ENCODE assay signal across 20 cellular contexts in genomic region chr2:10457846-10458563, GRCh38. TPM values are rescaled to one million over a fixed set of nuclear protein-coding genes. Genes with fewer than 3 reads are reported as not detected.
A peak's percentile ranks its signal among the peaks of the same experiment; 100 is the strongest.
DNase-seq lines count a peak whose midpoint lies in the region; ATAC-seq, FAIRE-seq and TF ChIP-seq lines count a peak whose summit lies in the region.
"Had no signal": no experiment of that assay in that cellular context is flagged by ENCODE, and none has a peak within 500 bp of the region (broad histone marks: within the 10 kb centered on the region; RNA-seq: fewer than 3 reads in every experiment).

No MANE protein-coding gene starts in this region.

- in situ Hi-C loops in HepG2 (cut with HindIII; ENCODE audit: extremely low pct_ligation_motif_present, low pct_unique_long_range_greater_than_20kb), result no loop called here

- no peak overlapping the region for H3K4me3 ChIP-seq in liver (ENCODE audit: low read depth in 1 of 3, low read length in 3 of 3)
- H3K4me3 ChIP-seq in HepG2 (replicated peaks in 1 of 3; ENCODE audit: insufficient read depth in 1 of 3, low read depth in 2 of 3, low read length in 3 of 3), result no peak overlapping the region
- no peak overlapping the region for H3K4me3 ChIP-seq in body of pancreas
- H3K4me3 ChIP-seq in left ventricle myocardium inferior, result no peak overlapping the region
- H3K4me3 ChIP-seq: lung had no signal

- H3K9me3 ChIP-seq in liver (ENCODE audit: control insufficient read depth in 4 of 4, low read length in 3 of 4), result no peaks in the 10 kb centered on the region
- H3K9me3 ChIP-seq in HepG2 (ENCODE audit: low read length), result no peaks in the 10 kb centered on the region
- H3K9me3 ChIP-seq in body of pancreas, result no peaks in the 10 kb centered on the region
- no peaks in the 10 kb centered on the region for H3K9me3 ChIP-seq in left ventricle myocardium inferior (replicated peaks)

- H3K4me1 ChIP-seq in liver (ENCODE audit: control insufficient read depth in 4 of 4, insufficient read depth in 4 of 4, low read length in 3 of 4), result peaks cover 3 to 20% (median 6%) of the 10 kb centered on the region in 4 donors
- peaks cover 19% of the 10 kb centered on the region for H3K4me1 ChIP-seq in HepG2 (ENCODE audit: insufficient read depth, low read length)
- H3K4me1 ChIP-seq in body of pancreas, result peaks cover 10% of the 10 kb centered on the region
- peaks cover 26% of the 10 kb centered on the region for H3K4me1 ChIP-seq in left ventricle myocardium inferior

- no peaks in the 10 kb centered on the region for H4K20me1 ChIP-seq in HepG2 (ENCODE audit: insufficient read depth, low read length)

- WGBS in liver, result 59% methylated on average over 11 of the region's 11 CpGs
- WGBS in HepG2 (ENCODE audit: low lambda C conversion rate), result 65% methylated on average over 11 of the region's 11 CpGs
- 47 to 49% methylated on average over 11 of the region's 11 CpGs for WGBS in body of pancreas, 2 donors

- ATAC-seq in HepG2 (no peak), body of pancreas (peak; percentile 54), left lobe of liver (peak; percentile 57)
- ATAC-seq: activated T-helper 17 cell treated with anti-CD3 and anti-CD28 coated beads, Interleukin-2, amount 50 U/mL, for 72 hours had no signal

- no peak for TF ChIP-seq EP300 in HepG2 (IDR thresholded peaks at IDR 0.05; ENCODE audit: low read depth in 2 of 2, low read length in 2 of 2)
- no peak for TF ChIP-seq EP300 in HepG2 (CRISPR knock-in tag; IDR thresholded peaks at IDR 0.05; ENCODE audit: borderline replicate concordance)

- H3K36me3 ChIP-seq in liver (ENCODE audit: control insufficient read depth in 4 of 4, insufficient read depth in 3 of 4, low read depth in 1 of 4, low read length in 3 of 4) (no peaks in the 10 kb centered on the region), HepG2 (replicated peaks in 1 of 2; ENCODE audit: control insufficient read depth in 1 of 2, insufficient read depth in 2 of 2, low read length in 2 of 2) (no peaks in the 10 kb centered on the region), body of pancreas (replicated peaks in 1 of 2; ENCODE audit: insufficient read depth in 1 of 2, low read depth in 2 of 2) (no peaks in the 10 kb centered on the region), left ventricle myocardium inferior (no peaks in the 10 kb centered on the region)

- TF ChIP-seq CTCF in liver (IDR thresholded peaks at IDR 0.05; ENCODE audit: low read depth, low read length, missing input control) (no peak), HepG2 (CRISPR knock-in tag; IDR thresholded peaks at IDR 0.05) (no peak), body of pancreas (IDR thresholded peaks at IDR 0.05) (no peak), left ventricle myocardium inferior (IDR thresholded peaks at IDR 0.05; ENCODE audit: borderline replicate concordance) (no peak)

- H3K27me3 ChIP-seq in liver (ENCODE audit: control insufficient read depth in 4 of 4, insufficient read depth in 4 of 4, low read length in 3 of 4) (no peaks in the 10 kb centered on the region), HepG2 (ENCODE audit: control insufficient read depth in 1 of 2, insufficient read depth in 2 of 2, low read length in 2 of 2) (peaks cover 3 to 24% of the 10 kb centered on the region in 2 experiments; a peak in 4 of 5 replicates), body of pancreas (no peaks in the 10 kb centered on the region), left ventricle myocardium inferior (ENCODE audit: low read depth) (no peaks in the 10 kb centered on the region)

- TF ChIP-seq RAD21 in liver (IDR thresholded peaks at IDR 0.05) (peak; percentile 9 to 12), HepG2 (CRISPR knock-in tag; IDR thresholded peaks at IDR 0.05) (no peak)

- H3K4me2 ChIP-seq in HepG2 (ENCODE audit: low read depth, low read length), result no peak overlapping the region

- intact Hi-C loops in HepG2 (cut with micrococcal nuclease; ENCODE audit: unreplicated experiment), result no loop called here
- intact Hi-C loops in body of pancreas (cut with DNase I), result no loop called here
- intact Hi-C loops in left ventricle myocardium inferior (cut with micrococcal nuclease), result no loop called here

- POLR2A ChIA-PET in HepG2 (lab: Yijun Ruan, JAX), result no interaction called here

- H3K79me2 ChIP-seq in HepG2 (ENCODE audit: insufficient read depth, low read length), result no peaks in the 10 kb centered on the region

- TF ChIP-seq POLR2A in HepG2 (IDR thresholded peaks at IDR 0.05; ENCODE audit: insufficient read depth in 1 of 2, low read depth in 2 of 2, low read length in 2 of 2) (no peak), body of pancreas (IDR thresholded peaks at IDR 0.05) (no peak)

- CTCF ChIA-PET in HepG2 (lab: Yijun Ruan, JAX; ENCODE audit: low intra/inter-chr PET ratio, low total read pairs), result no interaction called here

- H3K9ac ChIP-seq in liver (ENCODE audit: low read depth in 1 of 2, low read length in 2 of 2) (no peak overlapping the region), HepG2 (ENCODE audit: insufficient read depth, low read depth, low read length) (no peak overlapping the region)

- H3K27ac ChIP-seq in liver (ENCODE audit: low read depth in 1 of 2, low read length in 2 of 2), result peak overlapping the region in 1 of 2 donors; percentile 10
- no peak overlapping the region for H3K27ac ChIP-seq in HepG2 (ENCODE audit: extremely low read length, insufficient read depth, low read length)
- H3K27ac ChIP-seq in body of pancreas, result no peak overlapping the region
- H3K27ac ChIP-seq in left ventricle myocardium inferior (replicated peaks), result no peak overlapping the region

- no peak overlapping the region for H2AFZ ChIP-seq in HepG2 (ENCODE audit: low read length)

- FAIRE-seq in HepG2 (lab: Jason Lieb, UNC), result no peak
- FAIRE-seq: endothelial cell of umbilical vein had no signal

- DNase-seq in HepG2 (ENCODE audit: low spot score), result no peak
- peak in 3 of 4 donors; percentile 47 to 51 (median 49) for DNase-seq in body of pancreas
- no peak for DNase-seq in left lobe of liver (ENCODE audit: low spot score)
- no peak for DNase-seq in activated naive CD4-positive, alpha-beta T cell treated with anti-CD3 and anti-CD28 coated beads, Interleukin-2, amount 50 U/mL, for 16 hours
- DNase-seq in left ventricle myocardium inferior, result no peak
- DNase-seq in SK-N-DZ (ENCODE audit: low spot score), result no peak
- no peak for DNase-seq in effector CD4-positive, alpha-beta T cell
- DNase-seq: activated CD4-positive, alpha-beta T cell treated with anti-CD3 and anti-CD28 coated beads, Interleukin-2, amount 50 U/mL, for 48 hours; AML-193; caudate nucleus; DMS79; NCI-H1436; NCI-H524; occipital lobe; T1000; trophoblast cell had no signal

- no TSS peak for BruUV-seq in HepG2 (replicated peaks; lab: Mats Ljungman, UMichigan)

TF ChIP-seq in liver, 16 proteins besides CTCF, POLR2A, EP300 and RAD21 (continues in another document):
- TF ChIP-seq MAX (IDR thresholded peaks at IDR 0.05) (no peak), JUND (IDR thresholded peaks at IDR 0.05) (no peak), TAF1 (conservative IDR thresholded peaks at IDR 0.05) (no peak), HNF4A (conservative IDR thresholded peaks at IDR 0.05) (no peak), EGR1 (IDR thresholded peaks at IDR 0.05; ENCODE audit: low read depth in 2 of 2) (no peak)

TF ChIP-seq in HepG2, 621 proteins besides CTCF, POLR2A, EP300 and RAD21 (continues in another document):
- TF ChIP-seq NKX3-1 (CRISPR knock-in tag; IDR thresholded peaks at IDR 0.05) (no peak), TOPORS (CRISPR knock-in tag; IDR thresholded peaks at IDR 0.05) (no peak), GZF1 (CRISPR knock-in tag; IDR thresholded peaks at IDR 0.05) (no peak), ZNF30 (CRISPR knock-in tag; IDR thresholded peaks at IDR 0.05) (no peak)

RNA-seq across cellular contexts. Expression of gene ODC1, which starts 9.9 kb away (rescaled TPM):
- 10 to 100 TPM; 45.3 to 75.8 TPM for total RNA-seq in liver
- 10 to 100 TPM in 1 of 2 donors, 1 to 10 TPM in 1; 8.3 to 50.9 TPM for polyA plus RNA-seq in liver
- 371 and 422 TPM in 2 replicates for total RNA-seq in HepG2 (2016; rRNA removed; fragmentation: Illumina TruSeq; extraction: Trizol)
- 747 and 845 TPM in 2 replicates for total RNA-seq in HepG2 (2016; cell fraction: cytosol; rRNA removed; fragmentation: Illumina TruSeq; extraction: Trizol; ENCODE audit: low read depth)
- total RNA-seq in HepG2 (2016; cell fraction: insoluble cytoplasmic fraction; rRNA removed; fragmentation: Illumina TruSeq; extraction: Trizol), result 382 and 405 TPM in 2 replicates
- total RNA-seq in HepG2 (2016; cell fraction: membrane; rRNA removed; fragmentation: Illumina TruSeq; extraction: Trizol), result 1,179 and 1,380 TPM in 2 replicates
- total RNA-seq in HepG2 (2016; cell fraction: nucleus; rRNA removed; fragmentation: Illumina TruSeq; extraction: Trizol), result 154 and 170 TPM in 2 replicates
- 105 and 142 TPM in 2 replicates for polyA plus RNA-seq in HepG2 (2011; rRNA removed)
- 93.6 and 131 TPM in 2 replicates for polyA plus RNA-seq in HepG2 (2011; cell fraction: cytosol; rRNA removed)
- 44.5 and 56.5 TPM in 2 replicates for polyA plus RNA-seq in HepG2 (2011; cell fraction: nucleus; rRNA removed)
- polyA plus RNA-seq in HepG2 (2012), result 108 and 109 TPM in 2 replicates
- 923 and 940 TPM in 2 replicates for polyA plus RNA-seq in HepG2 (2016; cell fraction: cytosol; fragmentation: Illumina TruSeq; extraction: Trizol; ENCODE audit: low read depth)
- 367 and 392 TPM in 2 replicates for polyA plus RNA-seq in HepG2 (2016; cell fraction: insoluble cytoplasmic fraction; fragmentation: Illumina TruSeq; extraction: Trizol; ENCODE audit: low read depth)
- polyA plus RNA-seq in HepG2 (2016; cell fraction: membrane; fragmentation: Illumina TruSeq; extraction: Trizol; ENCODE audit: low read depth), result 1,008 and 1,080 TPM in 2 replicates
- 235 and 237 TPM in 2 replicates for polyA plus RNA-seq in HepG2 (2016; cell fraction: nucleus; fragmentation: Illumina TruSeq; extraction: Trizol; ENCODE audit: insufficient read depth, low read depth)
- polyA minus RNA-seq in HepG2 (2011; rRNA and poly(A)+ RNA removed; ENCODE audit: low replicate concordance), result 64.0 and 223 TPM in 2 replicates
- 53.3 and 58.5 TPM in 2 replicates for polyA minus RNA-seq in HepG2 (2011; cell fraction: cytosol; rRNA and poly(A)+ RNA removed)
- polyA minus RNA-seq in HepG2 (2011; cell fraction: nucleus; rRNA and poly(A)+ RNA removed), result 32.7 and 35.2 TPM in 2 replicates
- 10 to 100 TPM; 31.9 to 59.7 TPM for total RNA-seq in body of pancreas
- 16.2 TPM for total RNA-seq in left lobe of liver
- 41.7 TPM for total RNA-seq in left ventricle myocardium inferior
- polyA plus RNA-seq in SK-N-DZ (2014; cell fraction: cytosol; rRNA removed), result 478 and 500 TPM in 2 replicates
- 342 and 350 TPM in 2 replicates for polyA plus RNA-seq in SK-N-DZ (2014; cell fraction: nucleus; rRNA removed)

Comparison
In these comparisons a context has a peak if more than half of its experiments do, and no peak if none do; other contexts are left out.
1. DNase-seq: peak in body of pancreas (3 of 4); none in HepG2 (single experiment), left lobe of liver (single experiment), activated naive CD4-positive, alpha-beta T cell treated with anti-CD3 and anti-CD28 coated beads, Interleukin-2, amount 50 U/mL, for 16 hours (single experiment), left ventricle myocardium inferior (single experiment), SK-N-DZ (single experiment) and effector CD4-positive, alpha-beta T cell (single experiment).